8 cellular contexts compared by ENCODE assay signal in genomic region chr20:3238616-3239025, GRCh38. TPM values are rescaled to one million over a fixed set of nuclear protein-coding genes. Genes with fewer than 3 reads are reported as not detected.
A peak's percentile ranks its signal among the peaks of the same experiment; 100 is the strongest.
DNase-seq lines count a peak whose midpoint lies in the region; ATAC-seq and TF ChIP-seq lines count a peak whose summit lies in the region.

No MANE protein-coding gene starts in this region.

- peaks cover 86% of the 10 kb centered on the region for H3K27me3 Mint-ChIP-seq in nephron (ENCODE audit: low read depth)

- peaks cover 4% of the 10 kb centered on the region; the same call in 1 of the 2 replicates for H4K20me1 ChIP-seq in IMR-90 (ENCODE audit: insufficient read depth, low read length)

- DNase-seq in DMS79 (lab: John Stamatoyannopoulos, UW) = peak; percentile 4
- DNase-seq in DMS79 treated with DMSO at 0.1 percent for 48 hours (lab: John Stamatoyannopoulos, UW) = no peak
- DNase-seq in IMR-90 = no peak
- DNase-seq in activated CD4-positive, alpha-beta T cell treated with anti-CD3 and anti-CD28 coated beads, Interleukin-2, amount 50 U/mL, for 4 hours = peak; percentile 35 to 44
- no peak for DNase-seq in epithelial cell of prostate (ENCODE audit: low read depth, low spot score)
- DNase-seq in aorta = peak in 1 of 2 donors; percentile 58
- DNase-seq in NCI-H2107 (lab: John Stamatoyannopoulos, UW) = no peak

- H4K91ac ChIP-seq in IMR-90 (ENCODE audit: insufficient read depth, low read depth, low read length) = no peak overlapping the region

- CTCF ChIA-PET in IMR-90 (lab: Yijun Ruan, JAX) = no interaction called here

- H3K4me1 ChIP-seq in IMR-90 (ENCODE audit: control insufficient read depth, insufficient read depth, low read length) (no peaks in the 10 kb centered on the region; the same call in 1 of the 2 replicates), aorta (ENCODE audit: control insufficient read depth in 1 of 2, insufficient read depth in 2 of 2, low read length in 2 of 2) (no peaks in the 10 kb centered on the region)

- no peak for TF ChIP-seq RAD21 in IMR-90 (IDR thresholded peaks at IDR 0.05; ENCODE audit: low read length)

- no peaks in the 10 kb centered on the region for H3K36me3 ChIP-seq in IMR-90 (ENCODE audit: control insufficient read depth, insufficient read depth, low read length)
- no peaks in the 10 kb centered on the region for H3K36me3 ChIP-seq in aorta (ENCODE audit: control insufficient read depth in 1 of 2, insufficient read depth in 2 of 2, low read length in 1 of 2)

- ATAC-seq in IMR-90 (ENCODE audit: low read depth) = peak; percentile 40
- ATAC-seq in aorta (ENCODE audit: low FRiP score) = no peak

- H3K23ac ChIP-seq in IMR-90 (ENCODE audit: low read depth, low read length) = no peak overlapping the region

- H3K79me1 ChIP-seq in IMR-90 (ENCODE audit: low read depth in 1 of 2, low read length in 2 of 2) = no peaks in the 10 kb centered on the region

- H3K4me3 ChIP-seq in IMR-90 (ENCODE audit: insufficient read depth, low read depth, low read length) = peak overlapping the region; percentile 64
- peak overlapping the region; percentile 44 to 63 for H3K4me3 ChIP-seq in aorta (ENCODE audit: low read length in 2 of 2)

- in situ Hi-C loops in IMR-90 (cut with MboI; ENCODE audit: low sequenced_read_pairs) = no loop called here

- H2BK20ac ChIP-seq in IMR-90 (ENCODE audit: low read depth, low read length) = no peak overlapping the region

- no peak overlapping the region for H3K27ac ChIP-seq in IMR-90 (ENCODE audit: insufficient read depth, low read length)
- H3K27ac ChIP-seq in epithelial cell of prostate = peak overlapping the region; percentile 82
- no peak overlapping the region for H3K27ac ChIP-seq in aorta (ENCODE audit: low read depth in 1 of 2, low read length in 2 of 2)

- intact Hi-C loops in IMR-90 (cut with micrococcal nuclease) (no loop called here), aorta (cut with DNase I) (no loop called here)

- H3K27ac Mint-ChIP-seq in nephron = no peak overlapping the region

- H3K36me3 Mint-ChIP-seq in nephron (ENCODE audit: low read depth) = no peaks in the 10 kb centered on the region

- no peak overlapping the region for H3K56ac ChIP-seq in IMR-90 (ENCODE audit: extremely low read depth, insufficient read depth, low read length)

- BruUV-seq in IMR-90 (replicated peaks; lab: Mats Ljungman, UMichigan) = no TSS peak

- no peaks in the 10 kb centered on the region for H3K9me3 Mint-ChIP-seq in nephron

- H3K27me3 ChIP-seq in IMR-90 (ENCODE audit: control insufficient read depth, insufficient read depth, low read length) (peaks cover 36% of the 10 kb centered on the region), aorta (ENCODE audit: control insufficient read depth in 1 of 2, insufficient read depth in 2 of 2, low read length in 1 of 2) (no peaks in the 10 kb centered on the region)

- H3K4me3 Mint-ChIP-seq in nephron = peak overlapping the region; percentile 76 to 82 (median 79)

- H4K8ac ChIP-seq in IMR-90 (ENCODE audit: low read depth in 2 of 2, low read length in 2 of 2) = no peak overlapping the region

- peaks cover 7% of the 10 kb centered on the region for H3K4me1 Mint-ChIP-seq in nephron

- H3K9ac ChIP-seq in IMR-90 (ENCODE audit: low read depth, low read length) = no peak overlapping the region

- POLR2A ChIA-PET in IMR-90 (lab: Charles Lee; ENCODE audit: unreplicated experiment) = no interaction called here

- no peak for TF ChIP-seq POLR2A in IMR-90 (IDR thresholded peaks at IDR 0.05; ENCODE audit: low read depth, low read length)

- no peak overlapping the region for H2BK120ac ChIP-seq in IMR-90 (ENCODE audit: low read depth, low read length)

- peak overlapping the region; percentile 92 for H2AFZ ChIP-seq in IMR-90 (replicated peaks; ENCODE audit: low read length, poor library complexity)

- 1% methylated on average over 27 of the region's 48 CpGs; no CpG with 5 or more reads in 1 of the 2 experiments for WGBS in IMR-90 (ENCODE audit: extremely low coverage in 2 of 2, insufficient read length in 1 of 2), 2 experiments
- WGBS in aorta, 2 donors = 1% methylated on average over 47 to 48 of the region's 48 CpGs

- H2AK5ac ChIP-seq in IMR-90 (ENCODE audit: low read depth, low read length) = no peak overlapping the region

- peak overlapping the region; percentile 43 for H3K4me2 ChIP-seq in IMR-90 (ENCODE audit: low read depth, low read length)

- no peak for TF ChIP-seq CTCF in IMR-90 (conservative IDR thresholded peaks at IDR 0.05; ENCODE audit: low read depth, low read length)
- TF ChIP-seq CTCF in nephron (IDR thresholded peaks at IDR 0.05; ENCODE audit: unreplicated experiment in 3 of 3) = no peak

- H4K5ac ChIP-seq in IMR-90 (ENCODE audit: low read depth, low read length) = no peak overlapping the region

- no peak overlapping the region for H2BK15ac ChIP-seq in IMR-90 (ENCODE audit: low read depth, low read length)

- H3K18ac ChIP-seq in IMR-90 (ENCODE audit: low read depth, low read length) = no peak overlapping the region

- no peak overlapping the region for H2BK5ac ChIP-seq in IMR-90 (ENCODE audit: low read depth, low read length, poor library complexity, severe bottlenecking)

- dilution Hi-C loops in IMR-90 (cut with HindIII; ENCODE audit: low sequenced_read_pairs, unreplicated experiment) = no loop called here

- H3K4ac ChIP-seq in IMR-90 (ENCODE audit: low read depth, low read length) = no peak overlapping the region

- peak overlapping the region; percentile 70 for H2AK9ac ChIP-seq in IMR-90 (replicated peaks; ENCODE audit: low read depth, low read length, poor library complexity)

- H3K9me1 ChIP-seq in IMR-90 (ENCODE audit: insufficient read depth, low read length) = no peaks in the 10 kb centered on the region

- H3K14ac ChIP-seq in IMR-90 (replicated peaks; ENCODE audit: low read depth, low read length) = no peak overlapping the region

- H3K9me3 ChIP-seq in IMR-90 (ENCODE audit: control insufficient read depth, insufficient read depth, low read length) = no peaks in the 10 kb centered on the region
- H3K9me3 ChIP-seq in aorta (ENCODE audit: control insufficient read depth, low read length) = no peaks in the 10 kb centered on the region

TF ChIP-seq in IMR-90, 13 proteins besides CTCF, POLR2A, EP300 and RAD21:
- TF ChIP-seq USF2 (IDR thresholded peaks at IDR 0.05; ENCODE audit: low read depth, low read length) (no peak), MXI1 (IDR thresholded peaks at IDR 0.05; ENCODE audit: borderline replicate concordance, low read depth, low read length) (no peak), MAZ (IDR thresholded peaks at IDR 0.05; ENCODE audit: borderline replicate concordance, low read depth, low read length) (no peak), BHLHE40 (IDR thresholded peaks at IDR 0.05; ENCODE audit: low read depth, low read length) (no peak), CEBPB (IDR thresholded peaks at IDR 0.05; ENCODE audit: low read depth, low read length) (no peak), RFX5 (IDR thresholded peaks at IDR 0.05; ENCODE audit: low read depth, low read length) (no peak), ELK1 (IDR thresholded peaks at IDR 0.05; ENCODE audit: borderline replicate concordance, low read depth, low read length) (no peak), CHD1 (IDR thresholded peaks at IDR 0.05; ENCODE audit: low read depth, low read length) (no peak), MAFK (IDR thresholded peaks at IDR 0.05; ENCODE audit: low read depth, low read length) (no peak), FOS (IDR thresholded peaks at IDR 0.05; ENCODE audit: low read depth, low read length) (no peak)

RNA-seq across cellular contexts. Expression of gene SLC4A11, which starts 0.4 kb away (rescaled TPM):
- total RNA-seq in IMR-90 (2012; rRNA removed) (0.28 and 0.36 TPM in 2 replicates), aorta (under 1 TPM; 0.29 to 0.63 TPM)
- polyA plus RNA-seq in IMR-90 (2012; rRNA removed) (0.79 and 0.95 TPM in 2 replicates), aorta (under 1 TPM in 1 of 2 donors, not detected in 1; 0.23 TPM)
- polyA plus RNA-seq in IMR-90 (2012; cell fraction: cytosol; rRNA removed) = 0.36 and 0.60 TPM in 2 replicates
- polyA plus RNA-seq in IMR-90 (2012; cell fraction: nucleus; rRNA removed; ENCODE audit: low replicate concordance) = 5.7 and 12.8 TPM in 2 replicates

RNA-seq across cellular contexts. Expression of gene ITPA, which starts 29.3 kb away (rescaled TPM):
- total RNA-seq in IMR-90 (2012; rRNA removed) = 28.6 and 32.4 TPM in 2 replicates
- 49.0 and 52.6 TPM in 2 replicates for polyA plus RNA-seq in IMR-90 (2012; rRNA removed)
- polyA plus RNA-seq in IMR-90 (2012; cell fraction: cytosol; rRNA removed) = 54.1 and 68.7 TPM in 2 replicates
- 51.4 and 69.9 TPM in 2 replicates for polyA plus RNA-seq in IMR-90 (2012; cell fraction: nucleus; rRNA removed; ENCODE audit: low replicate concordance)
- total RNA-seq in aorta = 10 to 100 TPM; 25.9 to 31.1 TPM
- polyA plus RNA-seq in aorta = 10 to 100 TPM; 26.7 to 72.4 TPM

RNA-seq across cellular contexts. Expression of gene DDRGK1, which starts 34.1 kb away (rescaled TPM):
- total RNA-seq in IMR-90 (2012; rRNA removed) (12.2 and 20.6 TPM in 2 replicates), aorta (10 to 100 TPM; 40.5 to 49.5 TPM)
- polyA plus RNA-seq in IMR-90 (2012; rRNA removed) (29.6 and 33.1 TPM in 2 replicates), aorta (10 to 100 TPM; 42.8 to 81.0 TPM)
- polyA plus RNA-seq in IMR-90 (2012; cell fraction: cytosol; rRNA removed) = 31.0 and 41.4 TPM in 2 replicates
- polyA plus RNA-seq in IMR-90 (2012; cell fraction: nucleus; rRNA removed; ENCODE audit: low replicate concordance) = 27.9 and 35.2 TPM in 2 replicates

Comparison
In these comparisons a context has a peak if more than half of its experiments do, and no peak if none do; other contexts are left out.
1. DNase-seq: peak in DMS79 (single experiment) and activated CD4-positive, alpha-beta T cell treated with anti-CD3 and anti-CD28 coated beads, Interleukin-2, amount 50 U/mL, for 4 hours (2 of 2); none in DMS79 treated with DMSO at 0.1 percent for 48 hours (single experiment), IMR-90 (single experiment), epithelial cell of prostate (single experiment) and NCI-H2107 (single experiment).